Comparison of ENCODE assay signal across 31 cellular contexts in the genomic region with DNA sequence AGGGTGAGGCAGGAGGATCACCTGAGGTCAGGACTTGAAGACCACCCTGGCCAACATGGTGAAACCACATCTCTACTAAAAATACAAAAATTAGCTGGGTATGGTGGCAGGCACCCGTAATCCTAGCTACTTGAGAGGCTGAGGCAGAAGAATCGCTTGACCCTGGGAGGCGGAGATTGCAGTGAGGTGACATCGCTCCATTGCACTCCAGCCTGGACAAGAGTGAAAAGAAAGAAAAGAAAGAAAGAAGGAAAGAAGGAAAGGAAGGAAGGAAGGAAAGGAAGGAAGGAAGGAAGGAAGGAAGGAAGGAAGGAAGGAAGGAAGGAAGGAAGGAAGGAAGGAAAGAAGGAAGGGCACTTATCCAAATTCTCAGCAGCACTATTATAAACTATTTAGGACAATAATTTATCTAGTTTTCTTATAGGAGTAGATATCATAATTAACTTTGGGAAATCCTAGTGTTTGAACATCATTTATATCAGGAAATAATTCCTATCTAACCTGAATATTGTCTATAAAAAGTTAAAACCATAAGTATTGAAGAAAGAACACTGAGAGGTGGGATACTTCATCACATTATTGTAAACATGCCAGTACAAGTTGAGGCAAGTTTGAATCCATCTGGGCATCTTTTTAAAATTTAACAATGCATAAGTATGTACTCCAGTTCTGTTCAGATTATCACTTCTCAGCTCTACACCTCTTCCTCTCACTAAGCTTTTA.
"Had no signal": no experiment of that assay in that cellular context is flagged by ENCODE, and none has a peak within 500 bp of the region (broad histone marks: within the 10 kb centered on the region; RNA-seq: fewer than 3 reads in every experiment).

No MANE protein-coding gene starts in this region.

- H3K27me3 Mint-ChIP-seq: activated CD4-positive, alpha-beta memory T cell treated with anti-CD3 and anti-CD28 coated beads, Interleukin-2, amount 10 ng/mL, durations not matched to agents 7 days and 5 days; activated T-cell treated with anti-CD3 and anti-CD28 coated beads, Interleukin-2, amount 50 U/mL, for 24 hours had no signal

- H3K27me3 ChIP-seq: brain microvascular endothelial cell, esophagus muscularis mucosa, foreskin keratinocyte, gastrocnemius medialis, heart left ventricle had no signal

- H3K4me1 Mint-ChIP-seq: activated CD4-positive, alpha-beta memory T cell treated with anti-CD3 and anti-CD28 coated beads, Interleukin-2, amount 10 ng/mL, durations not matched to agents 7 days and 5 days; activated CD4-positive, alpha-beta T cell treated with anti-CD3 and anti-CD28 coated beads, Interleukin-2, amount 10 ng/mL, durations not matched to agents 7 days and 5 days; activated T-helper 17 cell treated with anti-CD3 and anti-CD28 coated beads, Interleukin-2, amount 50 U/mL, for 72 hours had no signal

- H3K36me3 Mint-ChIP-seq: activated naive CD8-positive, alpha-beta T cell; WTC11 had no signal

- H3K27ac ChIP-seq: brain microvascular endothelial cell, esophagus muscularis mucosa, foreskin keratinocyte, gastrocnemius medialis, heart left ventricle, VCaP had no signal

- H3K4me1 ChIP-seq: esophagus muscularis mucosa, gastrocnemius medialis, heart left ventricle had no signal

- H3K4me3 Mint-ChIP-seq: activated CD4-positive, alpha-beta memory T cell treated with anti-CD3 and anti-CD28 coated beads, Interleukin-2, amount 10 ng/mL, durations not matched to agents 7 days and 5 days; activated CD4-positive, alpha-beta T cell treated with anti-CD3 and anti-CD28 coated beads, Interleukin-2, amount 10 ng/mL, durations not matched to agents 7 days and 5 days; activated naive CD8-positive, alpha-beta T cell; activated T-cell treated with anti-CD3 and anti-CD28 coated beads, Interleukin-2, amount 50 U/mL, for 24 hours; activated T-helper 17 cell treated with anti-CD3 and anti-CD28 coated beads, Interleukin-2, amount 50 U/mL, for 72 hours; effector memory CD8-positive, alpha-beta T cell; WTC11 had no signal

- H3K9me3 ChIP-seq: esophagus muscularis mucosa, gastrocnemius medialis, heart left ventricle had no signal

- H3K4me3 ChIP-seq: esophagus muscularis mucosa, gastrocnemius medialis, heart left ventricle had no signal

- H3K9me3 Mint-ChIP-seq: activated CD4-positive, alpha-beta memory T cell treated with anti-CD3 and anti-CD28 coated beads, Interleukin-2, amount 10 ng/mL, durations not matched to agents 7 days and 5 days; activated CD4-positive, alpha-beta T cell treated with anti-CD3 and anti-CD28 coated beads, Interleukin-2, amount 10 ng/mL, durations not matched to agents 7 days and 5 days; activated T-cell treated with anti-CD3 and anti-CD28 coated beads, Interleukin-2, amount 50 U/mL, for 24 hours; activated T-helper 17 cell treated with anti-CD3 and anti-CD28 coated beads, Interleukin-2, amount 50 U/mL, for 72 hours; effector memory CD8-positive, alpha-beta T cell had no signal

- DNase-seq: activated CD4-positive, alpha-beta memory T cell treated with anti-CD3 and anti-CD28 coated beads, Interleukin-2, amount 10 ng/mL, durations not matched to agents 7 days and 5 days; activated CD4-positive, alpha-beta T cell treated with anti-CD3 and anti-CD28 coated beads for 1 hour; activated CD4-positive, alpha-beta T cell treated with anti-CD3 and anti-CD28 coated beads for 4 hours; activated CD4-positive, alpha-beta T cell treated with anti-CD3 and anti-CD28 coated beads, Interleukin-2, amount 10 ng/mL, durations not matched to agents 7 days and 5 days; activated CD4-positive, alpha-beta T cell treated with anti-CD3 and anti-CD28 coated beads, Interleukin-2, amount 50 U/mL, for 4 hours; activated CD8-positive, alpha-beta memory T cell treated with anti-CD3 and anti-CD28 coated beads, Interleukin-2, amount 50 U/mL, for 48 hours; activated effector memory CD4-positive, alpha-beta T cell treated with Interleukin-2 at 50 U/mL for 16 hours; activated gamma-delta T cell treated with Interleukin-2 at 50 U/mL for 16 hours; activated naive CD4-positive, alpha-beta T cell treated with anti-CD3 and anti-CD28 coated beads, Interleukin-2, amount 50 U/mL, for 16 hours; activated naive CD4-positive, alpha-beta T cell treated with Interleukin-2 at 50 U/mL for 16 hours; activated T-cell treated with anti-CD3 and anti-CD28 coated beads for 4 hours; activated T-cell treated with anti-CD3 and anti-CD28 coated beads, Interleukin-2, amount 50 U/mL, for 24 hours; amniotic stem cell; anterior cingulate cortex; brain microvascular endothelial cell; caudate nucleus; cortex of kidney; dermis blood vessel endothelial cell; effector CD4-positive, alpha-beta T cell; effector memory CD8-positive, alpha-beta T cell; erythroblast; gastrocnemius medialis; glutamatergic neuron; heart left ventricle; T-helper 2 cell had no signal

- H3K27ac Mint-ChIP-seq: activated CD4-positive, alpha-beta memory T cell treated with anti-CD3 and anti-CD28 coated beads, Interleukin-2, amount 10 ng/mL, durations not matched to agents 7 days and 5 days; activated CD4-positive, alpha-beta T cell treated with anti-CD3 and anti-CD28 coated beads, Interleukin-2, amount 10 ng/mL, durations not matched to agents 7 days and 5 days; activated naive CD8-positive, alpha-beta T cell; activated T-cell treated with anti-CD3 and anti-CD28 coated beads, Interleukin-2, amount 50 U/mL, for 24 hours; activated T-helper 17 cell treated with anti-CD3 and anti-CD28 coated beads, Interleukin-2, amount 50 U/mL, for 72 hours; effector memory CD8-positive, alpha-beta T cell; WTC11 had no signal

- H3K36me3 ChIP-seq: brain microvascular endothelial cell, esophagus muscularis mucosa, gastrocnemius medialis, heart left ventricle had no signal
